Comparison of ENCODE assay signal across 10 cellular contexts in genomic region chr10:59465089-59465488, GRCh38.
DNase-seq lines count a peak whose midpoint lies in the region; ATAC-seq and TF ChIP-seq lines count a peak whose summit lies in the region.
"Had no signal": no experiment of that assay in that cellular context is flagged by ENCODE, and none has a peak within 500 bp of the region (broad histone marks: within the 10 kb centered on the region; RNA-seq: fewer than 3 reads in every experiment).

No MANE protein-coding gene starts in this region.

- no peak overlapping the region for H2BK15ac ChIP-seq in mesenchymal stem cell (ENCODE audit: low read depth, poor library complexity, severe bottlenecking)

- no peak overlapping the region for H3K18ac ChIP-seq in mesenchymal stem cell (ENCODE audit: low read depth in 1 of 2, low read length in 2 of 2)

- H3K4me1 ChIP-seq in BE2C (peaks cover 16% of the 10 kb centered on the region; the same call in 1 of the 2 replicates), mesenchymal stem cell (ENCODE audit: control insufficient read depth, insufficient read depth, low read depth, low read length) (no peaks in the 10 kb centered on the region)

- no peak overlapping the region for H2BK12ac ChIP-seq in mesenchymal stem cell (ENCODE audit: low read length in 2 of 2)

- no peaks in the 10 kb centered on the region for H3K27me3 ChIP-seq in BE2C
- no peaks in the 10 kb centered on the region for H3K27me3 ChIP-seq in mesenchymal stem cell (ENCODE audit: control insufficient read depth in 1 of 2, insufficient read depth in 1 of 2, low read length in 2 of 2)

- H3K9me3 ChIP-seq in BE2C (no peaks in the 10 kb centered on the region), mesenchymal stem cell (ENCODE audit: control insufficient read depth, low read length) (peaks cover 2% of the 10 kb centered on the region)

- no peak overlapping the region for H3K27ac Mint-ChIP-seq in chondrocyte (ENCODE audit: unreplicated experiment)
- H3K27ac Mint-ChIP-seq: memory B cell had no signal

- peaks cover 1% of the 10 kb centered on the region for H3K36me3 Mint-ChIP-seq in chondrocyte (ENCODE audit: low read depth)
- H3K36me3 Mint-ChIP-seq: memory B cell had no signal

- H3K9me3 Mint-ChIP-seq in chondrocyte (ENCODE audit: low read depth), result peaks cover 23% of the 10 kb centered on the region

- ATAC-seq in HG02798 (IDR thresholded peaks at IDR 0.05; ENCODE audit: poor library complexity, unreplicated experiment), result no peak

- no peak for DNase-seq in BE2C
- DNase-seq in HT-29 (ENCODE audit: low spot score), result peak; percentile 26
- DNase-seq in chondrocyte (ENCODE audit: low spot score), result no peak
- DNase-seq in mesenchymal stem cell, result peak; percentile 27
- no peak for DNase-seq in germinal center (ENCODE audit: low spot score)
- no peak for DNase-seq in activated T-cell treated with anti-CD3 and anti-CD28 coated beads, Interleukin-2, amount 50 U/mL, for 48 hours
- no peak for DNase-seq in activated naive CD4-positive, alpha-beta T cell (lab: John Stamatoyannopoulos, UW)
- DNase-seq: NCI-H1092 treated with DMSO at 0.1 percent for 48 hours had no signal

- peaks cover 4% of the 10 kb centered on the region for H3K27me3 Mint-ChIP-seq in chondrocyte (ENCODE audit: low read depth)
- H3K27me3 Mint-ChIP-seq: memory B cell had no signal

- H4K8ac ChIP-seq in mesenchymal stem cell (ENCODE audit: low read length), result no peak overlapping the region

- H3K27ac ChIP-seq in mesenchymal stem cell (ENCODE audit: low read length, poor library complexity, severe bottlenecking), result no peak overlapping the region

- H3K4me3 ChIP-seq in BE2C (ENCODE audit: low read depth, low read length) (no peak overlapping the region), mesenchymal stem cell (ENCODE audit: insufficient read depth in 1 of 2, low read depth in 1 of 2, low read length in 2 of 2) (no peak overlapping the region)

- no peak overlapping the region for H2AK5ac ChIP-seq in mesenchymal stem cell (ENCODE audit: low read length, severe bottlenecking)

- peak; percentile 48 for TF ChIP-seq CTCF in BE2C (IDR thresholded peaks at IDR 0.05; ENCODE audit: low read depth, low read length)
- peak; percentile 75 for TF ChIP-seq CTCF in chondrocyte (IDR thresholded peaks at IDR 0.05)

- H3K9ac ChIP-seq in mesenchymal stem cell (ENCODE audit: low read length), result no peak overlapping the region

- no peak overlapping the region for H3K4me3 Mint-ChIP-seq in chondrocyte (ENCODE audit: unreplicated experiment)
- H3K4me3 Mint-ChIP-seq: memory B cell had no signal

- H2BK120ac ChIP-seq in mesenchymal stem cell (ENCODE audit: low read depth, low read length), result no peak overlapping the region

- H2AFZ ChIP-seq in mesenchymal stem cell (ENCODE audit: low read depth, low read length), result no peak overlapping the region

- no peak overlapping the region for H3K4ac ChIP-seq in mesenchymal stem cell (ENCODE audit: low read depth in 1 of 2, low read length in 2 of 2)

- H3K4me1 Mint-ChIP-seq in chondrocyte (ENCODE audit: low read depth), result peaks cover 17% of the 10 kb centered on the region
- H3K4me1 Mint-ChIP-seq: memory B cell had no signal

- H3K4me2 ChIP-seq in mesenchymal stem cell (ENCODE audit: low read length, poor library complexity, severe bottlenecking), result no peak overlapping the region

- H3K36me3 ChIP-seq in BE2C (no peaks in the 10 kb centered on the region), mesenchymal stem cell (ENCODE audit: control insufficient read depth in 1 of 2, insufficient read depth in 2 of 2, low read depth in 1 of 2, low read length in 2 of 2) (no peaks in the 10 kb centered on the region)

- no peak overlapping the region for H3K14ac ChIP-seq in mesenchymal stem cell (ENCODE audit: low read length in 2 of 2)

- H3K23ac ChIP-seq in mesenchymal stem cell (ENCODE audit: low read length in 2 of 2), result no peak overlapping the region

- H2BK5ac ChIP-seq in mesenchymal stem cell (ENCODE audit: low read depth, low read length, poor library complexity, severe bottlenecking), result no peak overlapping the region

- H4K91ac ChIP-seq in mesenchymal stem cell (ENCODE audit: low read length), result no peak overlapping the region

- H3K79me1 ChIP-seq in mesenchymal stem cell (replicated peaks; ENCODE audit: low read length, poor library complexity, severe bottlenecking), result no peaks in the 10 kb centered on the region

Comparison
In these comparisons a context has a peak if more than half of its experiments do, and no peak if none do; other contexts are left out.
1. DNase-seq: peak in HT-29 (single experiment) and mesenchymal stem cell (single experiment); none in BE2C (single experiment), chondrocyte (single experiment), germinal center (single experiment), activated T-cell treated with anti-CD3 and anti-CD28 coated beads, Interleukin-2, amount 50 U/mL, for 48 hours (0 of 2) and activated naive CD4-positive, alpha-beta T cell (0 of 4).